10 cellular contexts compared by ENCODE assay signal in genomic region chr5:9059920-9060691, GRCh38.
A peak's percentile ranks its signal among the peaks of the same experiment; 100 is the strongest.
DNase-seq lines count a peak whose midpoint lies in the region; TF ChIP-seq lines count a peak whose summit lies in the region.
"Had no signal": no experiment of that assay in that cellular context is flagged by ENCODE, and none has a peak within 500 bp of the region (broad histone marks: within the 10 kb centered on the region; RNA-seq: fewer than 3 reads in every experiment).

No MANE protein-coding gene starts in this region.

- H4K20me1 ChIP-seq in osteoblast (ENCODE audit: insufficient read depth, low read length), result no peaks in the 10 kb centered on the region

- no peak for TF ChIP-seq POLR2A in tibial nerve (IDR thresholded peaks at IDR 0.05)

- DNase-seq in GM03348 (ENCODE audit: low spot score) (peak; percentile 89), RWPE1 (ENCODE audit: low spot score) (peak; percentile 99), fibroblast of pulmonary artery (ENCODE audit: low read depth) (peak; percentile 89), osteoblast (ENCODE audit: insufficient read length, low spot score, missing footprints) (peak; percentile 93), SIG-M5 treated with dmso at 0.1 percent for 504 hours (lab: John Stamatoyannopoulos, UW; ENCODE audit: unreplicated experiment) (no peak), tibial nerve (ENCODE audit: low spot score in 2 of 2) (no peak), NCI-H526 treated with DMSO at 0.1 percent for 48 hours (lab: John Stamatoyannopoulos, UW) (no peak)
- no peak for DNase-seq in T-helper 2 cell treated with Interferon-gamma antibody and Interleukin-4, amounts not matched to agents 5 μg/mL and 100 μg/mL, for 36 hours (ENCODE audit: low spot score)
- DNase-seq: activated CD8-positive, alpha-beta memory T cell treated with anti-CD3 and anti-CD28 coated beads, Interleukin-2, amount 10 ng/mL, durations not matched to agents 7 days and 5 days; SHP77 had no signal

- TF ChIP-seq CTCF in RWPE1 (conservative IDR thresholded peaks at IDR 0.05; ENCODE audit: low read depth) (no peak), fibroblast of pulmonary artery (IDR thresholded peaks at IDR 0.05; ENCODE audit: low read length, missing control alignments) (no peak), osteoblast (IDR thresholded peaks at IDR 0.05; ENCODE audit: extremely low read depth, low read depth, low read length) (no peak), tibial nerve (IDR thresholded peaks at IDR 0.05) (no peak)

- CTCF ChIA-PET in RWPE1 (lab: Yijun Ruan, JAX), result no interaction called here

- H3K4me1 ChIP-seq in osteoblast (ENCODE audit: insufficient read depth, low read length), result peaks cover 42% of the 10 kb centered on the region
- H3K4me1 ChIP-seq in tibial nerve, result peaks cover 0 to 9% (median 3%) of the 10 kb centered on the region in 4 donors

- TF ChIP-seq EP300 in tibial nerve (IDR thresholded peaks at IDR 0.05), result peak in 1 of 2 donors; percentile 19

- H3K27ac Mint-ChIP-seq in T-helper 2 cell treated with Interferon-gamma antibody and Interleukin-4, amounts not matched to agents 5 μg/mL and 100 μg/mL, for 36 hours, result no peak overlapping the region
- H3K27ac Mint-ChIP-seq: activated CD8-positive, alpha-beta memory T cell treated with anti-CD3 and anti-CD28 coated beads, Interleukin-2, amount 10 ng/mL, durations not matched to agents 7 days and 5 days had no signal

- POLR2A ChIA-PET in RWPE1 (lab: Yijun Ruan, JAX; ENCODE audit: low non-redundant PET), result no interaction called here

- H3K4me3 Mint-ChIP-seq in T-helper 2 cell treated with Interferon-gamma antibody and Interleukin-4, amounts not matched to agents 5 μg/mL and 100 μg/mL, for 36 hours, result no peak overlapping the region
- H3K4me3 Mint-ChIP-seq: activated CD8-positive, alpha-beta memory T cell treated with anti-CD3 and anti-CD28 coated beads, Interleukin-2, amount 10 ng/mL, durations not matched to agents 7 days and 5 days had no signal

- no peaks in the 10 kb centered on the region for H3K27me3 ChIP-seq in osteoblast (ENCODE audit: insufficient read depth, low read length)
- H3K27me3 ChIP-seq in tibial nerve, result no peaks in the 10 kb centered on the region

- WGBS in tibial nerve, 2 donors, result 30 to 37% methylated on average over 5 of the region's 5 CpGs

- H3K79me2 ChIP-seq in osteoblast (ENCODE audit: insufficient read depth, low read length), result no peaks in the 10 kb centered on the region

- H3K9me3 Mint-ChIP-seq in T-helper 2 cell treated with Interferon-gamma antibody and Interleukin-4, amounts not matched to agents 5 μg/mL and 100 μg/mL, for 36 hours, result peaks cover 17% of the 10 kb centered on the region

- H3K36me3 ChIP-seq in osteoblast (ENCODE audit: insufficient read depth, low read length) (no peaks in the 10 kb centered on the region), tibial nerve (peaks cover 0 to 28% (median 0%) of the 10 kb centered on the region in 3 donors)

- no peaks in the 10 kb centered on the region for H3K36me3 Mint-ChIP-seq in T-helper 2 cell treated with Interferon-gamma antibody and Interleukin-4, amounts not matched to agents 5 μg/mL and 100 μg/mL, for 36 hours (ENCODE audit: low read depth)
- H3K36me3 Mint-ChIP-seq: activated CD8-positive, alpha-beta memory T cell treated with anti-CD3 and anti-CD28 coated beads, Interleukin-2, amount 10 ng/mL, durations not matched to agents 7 days and 5 days had no signal

- H3K9me3 ChIP-seq in osteoblast (ENCODE audit: low read depth, low read length) (no peaks in the 10 kb centered on the region), tibial nerve (no peaks in the 10 kb centered on the region)

- H3K4me2 ChIP-seq in osteoblast (ENCODE audit: insufficient read depth, low read length), result peak overlapping the region; percentile 20

- H3K27ac ChIP-seq in RWPE1, result peak overlapping the region; percentile 30; the same call in 1 of the 2 replicates
- H3K27ac ChIP-seq in osteoblast (ENCODE audit: low read depth, low read length), result peak overlapping the region; percentile 86
- H3K27ac ChIP-seq in tibial nerve, result peak overlapping the region in 1 of 4 donors; percentile 8

- no peaks in the 10 kb centered on the region for H3K4me1 Mint-ChIP-seq in T-helper 2 cell treated with Interferon-gamma antibody and Interleukin-4, amounts not matched to agents 5 μg/mL and 100 μg/mL, for 36 hours (ENCODE audit: low read depth)
- H3K4me1 Mint-ChIP-seq: activated CD8-positive, alpha-beta memory T cell treated with anti-CD3 and anti-CD28 coated beads, Interleukin-2, amount 10 ng/mL, durations not matched to agents 7 days and 5 days had no signal

- H2AFZ ChIP-seq in osteoblast (ENCODE audit: low read length), result no peak overlapping the region

- H3K27me3 Mint-ChIP-seq in T-helper 2 cell treated with Interferon-gamma antibody and Interleukin-4, amounts not matched to agents 5 μg/mL and 100 μg/mL, for 36 hours (ENCODE audit: low read depth), result no peaks in the 10 kb centered on the region
- H3K27me3 Mint-ChIP-seq: activated CD8-positive, alpha-beta memory T cell treated with anti-CD3 and anti-CD28 coated beads, Interleukin-2, amount 10 ng/mL, durations not matched to agents 7 days and 5 days had no signal

- H3K4me3 ChIP-seq in fibroblast of pulmonary artery (replicated peaks; ENCODE audit: low read depth, low read length), result no peak overlapping the region
- H3K4me3 ChIP-seq in osteoblast (ENCODE audit: insufficient read depth, low read length), result no peak overlapping the region
- no peak overlapping the region for H3K4me3 ChIP-seq in tibial nerve

Comparison
In these comparisons a context has a peak if more than half of its experiments do, and no peak if none do; other contexts are left out.
1. DNase-seq: peak in GM03348 (single experiment), RWPE1 (single experiment), fibroblast of pulmonary artery (single experiment) and osteoblast (single experiment); none in SIG-M5 treated with dmso at 0.1 percent for 504 hours (single experiment), tibial nerve (0 of 2), T-helper 2 cell treated with Interferon-gamma antibody and Interleukin-4, amounts not matched to agents 5 μg/mL and 100 μg/mL, for 36 hours (single experiment) and NCI-H526 treated with DMSO at 0.1 percent for 48 hours (single experiment).